In genomic region chr17:78724544-78724943, GRCh38 we compare ENCODE assay signal across 8 cellular contexts. TPM values are rescaled to one million over a fixed set of nuclear protein-coding genes. Genes with fewer than 3 reads are reported as not detected.
DNase-seq lines count a peak whose midpoint lies in the region; ATAC-seq and TF ChIP-seq lines count a peak whose summit lies in the region.

No MANE protein-coding gene starts in this region.

- no peak overlapping the region for H3K27ac ChIP-seq in CD8-positive, alpha-beta T cell (ENCODE audit: low read depth, low read length)
- H3K27ac ChIP-seq in OCI-LY7 (ENCODE audit: low read depth, low read length, poor library complexity, severe bottlenecking) (peak overlapping the region; percentile 56), esophagus muscularis mucosa (replicated peaks in 1 of 4) (peak overlapping the region; percentile 63 to 74 (median 70))

- no peak overlapping the region for H3K4me3 ChIP-seq in CD8-positive, alpha-beta T cell (ENCODE audit: low read depth, low read length)
- H3K4me3 ChIP-seq in OCI-LY7 (ENCODE audit: low read depth, low read length, poor library complexity, severe bottlenecking) = no peak overlapping the region
- peak overlapping the region in 1 of 4 donors; percentile 9 for H3K4me3 ChIP-seq in esophagus muscularis mucosa
- H3K4me3 ChIP-seq in Caco-2 (ENCODE audit: low read depth, low read length) = no peak overlapping the region

- H2AFZ ChIP-seq in OCI-LY7 (ENCODE audit: low read length) = no peak overlapping the region

- peak overlapping the region; percentile 73 for H3K4me3 Mint-ChIP-seq in CD8-positive, alpha-beta T cell
- no peak overlapping the region for H3K4me3 Mint-ChIP-seq in neural crest cell
- H3K4me3 Mint-ChIP-seq in Caco-2 (ENCODE audit: unreplicated experiment) = no peak overlapping the region

- H3K9me3 ChIP-seq in CD8-positive, alpha-beta T cell (ENCODE audit: low read length) = no peaks in the 10 kb centered on the region
- no peaks in the 10 kb centered on the region for H3K9me3 ChIP-seq in OCI-LY7 (ENCODE audit: low read length)
- H3K9me3 ChIP-seq in esophagus muscularis mucosa = no peaks in the 10 kb centered on the region
- H3K9me3 ChIP-seq in Caco-2 = no peaks in the 10 kb centered on the region

- H3K36me3 ChIP-seq in CD8-positive, alpha-beta T cell (ENCODE audit: insufficient read depth, low read length) = no peaks in the 10 kb centered on the region
- H3K36me3 ChIP-seq in OCI-LY7 (ENCODE audit: insufficient read depth, low read length) = peaks cover 22% of the 10 kb centered on the region; the same call in 1 of the 2 replicates
- H3K36me3 ChIP-seq in esophagus muscularis mucosa = no peaks in the 10 kb centered on the region
- H3K36me3 ChIP-seq in Caco-2 (ENCODE audit: control insufficient read depth, insufficient read depth, low read length) = peaks cover 1% of the 10 kb centered on the region; the same call in 1 of the 2 replicates

- no peak for TF ChIP-seq EP300 in esophagus muscularis mucosa (IDR thresholded peaks at IDR 0.05)

- DNase-seq in CD8-positive, alpha-beta T cell = no peak
- DNase-seq in OCI-LY7 (ENCODE audit: low spot score) = no peak
- DNase-seq in esophagus muscularis mucosa (ENCODE audit: extremely low spot score) = no peak
- DNase-seq in neural crest cell (ENCODE audit: low read depth, low spot score) = no peak
- DNase-seq in DMS79 treated with DMSO at 0.1 percent for 48 hours (lab: John Stamatoyannopoulos, UW) = no peak
- DNase-seq in Caco-2 = no peak

- ATAC-seq in CD8-positive, alpha-beta T cell = no peak
- no peak for ATAC-seq in GM18517 (IDR thresholded peaks at IDR 0.05; ENCODE audit: unreplicated experiment)
- no peak for ATAC-seq in HG02973 (IDR thresholded peaks at IDR 0.05; ENCODE audit: unreplicated experiment)

- intact Hi-C loops in CD8-positive, alpha-beta T cell (cut with DNase I, micrococcal nuclease) = no loop called here
- intact Hi-C loops in OCI-LY7 (cut with micrococcal nuclease; ENCODE audit: unreplicated experiment) (no loop called here), esophagus muscularis mucosa (cut with DNase I) (no loop called here), Caco-2 (cut with micrococcal nuclease; ENCODE audit: unreplicated experiment) (no loop called here)

- WGBS in esophagus muscularis mucosa = 26% methylated on average over 3 of the region's 5 CpGs

- H3K4me1 ChIP-seq in CD8-positive, alpha-beta T cell (ENCODE audit: insufficient read depth, low read length) = peaks cover 97% of the 10 kb centered on the region
- H3K4me1 ChIP-seq in OCI-LY7 (ENCODE audit: insufficient read depth, low read length, poor library complexity, severe bottlenecking) (peaks cover 99% of the 10 kb centered on the region), esophagus muscularis mucosa (peaks cover 55 to 74% (median 64%) of the 10 kb centered on the region in 4 donors), Caco-2 (peaks cover 16% of the 10 kb centered on the region; the same call in 1 of the 2 replicates)

- no peaks in the 10 kb centered on the region for H3K27me3 ChIP-seq in CD8-positive, alpha-beta T cell (ENCODE audit: insufficient read depth, low read length)
- H3K27me3 ChIP-seq in esophagus muscularis mucosa (no peaks in the 10 kb centered on the region), Caco-2 (replicated peaks; ENCODE audit: control insufficient read depth, insufficient read depth, low read length) (no peaks in the 10 kb centered on the region)

- CTCF ChIA-PET in CD8-positive, alpha-beta T cell (lab: Charles Lee) = interaction anchor here (1.3 to 7.1 kb wide), 3 partner anchors 9 to 25 kb away, joined by 3 to 36 read pairs (median 9); no protein-coding TSS in a partner anchor
- CTCF ChIA-PET in OCI-LY7 (lab: Charles Lee; ENCODE audit: unreplicated experiment) = interaction anchor here (1.7 kb wide), 1 partner anchor 11 kb away, joined by 5 read pairs; no protein-coding TSS in a partner anchor
- CTCF ChIA-PET in Caco-2 (lab: Charles Lee) = no interaction called here

- H3K36me3 Mint-ChIP-seq in CD8-positive, alpha-beta T cell = peaks cover 36% of the 10 kb centered on the region
- no peaks in the 10 kb centered on the region for H3K36me3 Mint-ChIP-seq in neural crest cell (ENCODE audit: low read depth)
- peaks cover 4% of the 10 kb centered on the region for H3K36me3 Mint-ChIP-seq in Caco-2 (ENCODE audit: insufficient read depth, unreplicated experiment)

- H3K79me2 ChIP-seq in OCI-LY7 (ENCODE audit: insufficient read depth, low read depth, low read length) = peaks cover 100% of the 10 kb centered on the region

- POLR2A ChIA-PET in CD8-positive, alpha-beta T cell (lab: Charles Lee) = interaction anchor here (0.9 to 1.7 kb wide), 4 partner anchors 10 to 56 kb away, joined by 3 to 5 read pairs (median 4); no protein-coding TSS in a partner anchor
- POLR2A ChIA-PET in OCI-LY7 (lab: Charles Lee) (interaction anchor here (0.5 to 4.9 kb wide), 5 partner anchors 8 to 32 kb away, joined by 5 to 68 read pairs (median 7); no protein-coding TSS in a partner anchor), Caco-2 (lab: Charles Lee) (no interaction called here)

- peak overlapping the region; percentile 89; the same call in 1 of the 2 replicates for H3K4me2 ChIP-seq in OCI-LY7 (ENCODE audit: low read length)

- H3K9me2 ChIP-seq in OCI-LY7 (ENCODE audit: insufficient read depth, low read length) = no peaks in the 10 kb centered on the region

- H3K9me3 Mint-ChIP-seq in CD8-positive, alpha-beta T cell = no peaks in the 10 kb centered on the region
- H3K9me3 Mint-ChIP-seq in neural crest cell = no peaks in the 10 kb centered on the region
- H3K9me3 Mint-ChIP-seq in Caco-2 (ENCODE audit: unreplicated experiment) = no peaks in the 10 kb centered on the region

- peaks cover 92% of the 10 kb centered on the region for H3K4me1 Mint-ChIP-seq in CD8-positive, alpha-beta T cell (ENCODE audit: low read depth)
- H3K4me1 Mint-ChIP-seq in neural crest cell = peaks cover 42% of the 10 kb centered on the region
- H3K4me1 Mint-ChIP-seq in Caco-2 (ENCODE audit: low read depth, unreplicated experiment) = peaks cover 12% of the 10 kb centered on the region

- no peak for TF ChIP-seq POLR2A in esophagus muscularis mucosa (IDR thresholded peaks at IDR 0.05; ENCODE audit: low read depth)

- H3K27ac Mint-ChIP-seq in CD8-positive, alpha-beta T cell = peak overlapping the region; percentile 78
- H3K27ac Mint-ChIP-seq in neural crest cell (ENCODE audit: unreplicated experiment) (peak overlapping the region; percentile 3), Caco-2 (ENCODE audit: unreplicated experiment) (no peak overlapping the region)

- no peak for TF ChIP-seq CTCF in CD8-positive, alpha-beta T cell (IDR thresholded peaks at IDR 0.05)
- peak; percentile 36; the same call in 1 of the 2 replicates for TF ChIP-seq CTCF in OCI-LY7 (conservative IDR thresholded peaks at IDR 0.05; ENCODE audit: low read length)
- no peak for TF ChIP-seq CTCF in esophagus muscularis mucosa (IDR thresholded peaks at IDR 0.05)
- no peak for TF ChIP-seq CTCF in neural crest cell (conservative IDR thresholded peaks at IDR 0.05)
- no peak for TF ChIP-seq CTCF in Caco-2 (IDR thresholded peaks at IDR 0.05; ENCODE audit: insufficient read depth in 1 of 2, low read depth in 1 of 2, low read length in 1 of 2, severe bottlenecking in 1 of 2, unreplicated experiment in 1 of 2)

- peaks cover 23% of the 10 kb centered on the region for H4K20me1 ChIP-seq in OCI-LY7 (ENCODE audit: insufficient read depth, low read length)

- BruUV-seq in OCI-LY7 (replicated peaks; lab: Mats Ljungman, UMichigan) (no TSS peak), Caco-2 (replicated peaks; lab: Mats Ljungman, UMichigan) (no TSS peak)

- no peaks in the 10 kb centered on the region for H3K27me3 Mint-ChIP-seq in CD8-positive, alpha-beta T cell (ENCODE audit: low read depth)
- H3K27me3 Mint-ChIP-seq in neural crest cell (ENCODE audit: low read depth) (no peaks in the 10 kb centered on the region), Caco-2 (ENCODE audit: insufficient read depth, unreplicated experiment) (no peaks in the 10 kb centered on the region)

RNA-seq across cellular contexts. Expression of gene CYTH1, which starts 57.5 kb away (rescaled TPM):
- total RNA-seq in CD8-positive, alpha-beta T cell = 100 to 1,000 TPM; 475 to 490 TPM
- 73.0 and 88.1 TPM in 2 replicates for total RNA-seq in OCI-LY7 (2014; rRNA removed; shearing (Covaris generic))
- total RNA-seq in OCI-LY7 (2022) = 148 and 156 TPM in 2 replicates
- 10 to 100 TPM; 25.7 to 39.4 (median 35.7) TPM for total RNA-seq in esophagus muscularis mucosa
- total RNA-seq in neural crest cell = 26.8 and 27.7 TPM in 2 replicates
- total RNA-seq in Caco-2 (2022) = 26.5 and 29.6 TPM in 2 replicates
